9 cellular contexts compared by ENCODE assay signal in genomic region chr1:201481004-201481380, GRCh38. TPM values are rescaled to one million over a fixed set of nuclear protein-coding genes. Genes with fewer than 3 reads are reported as not detected.
A peak's percentile ranks its signal among the peaks of the same experiment; 100 is the strongest.
DNase-seq lines count a peak whose midpoint lies in the region; ATAC-seq, FAIRE-seq and TF ChIP-seq lines count a peak whose summit lies in the region.
"Had no signal": no experiment of that assay in that cellular context is flagged by ENCODE, and none has a peak within 500 bp of the region (broad histone marks: within the 10 kb centered on the region; RNA-seq: fewer than 3 reads in every experiment).

No MANE protein-coding gene starts in this region.

- no peak overlapping the region for H3K27ac ChIP-seq in H1 (ENCODE audit: low read depth, low read length)

- no peak overlapping the region for H2BK12ac ChIP-seq in H1 (ENCODE audit: low read depth, low read length)

- TF ChIP-seq EP300 in H1 (IDR thresholded peaks at IDR 0.05; ENCODE audit: borderline replicate concordance in 1 of 2, low read depth in 2 of 2, low read length in 2 of 2), result no peak

- H3K4me3 Mint-ChIP-seq in naive thymus-derived CD8-positive, alpha-beta T cell, result peak overlapping the region; percentile 69 to 80 (median 76)

- no peaks in the 10 kb centered on the region; the same call in 1 of the 2 replicates for H3K4me1 ChIP-seq in BE2C
- peaks cover 0 to 5% (median 2%) of the 10 kb centered on the region in 4 experiments; a peak in 4 of 7 replicates for H3K4me1 ChIP-seq in H1 (replicated peaks in 1 of 4; ENCODE audit: control insufficient read depth in 3 of 4, insufficient read depth in 4 of 4, low read length in 3 of 4)

- H3K27ac Mint-ChIP-seq in naive thymus-derived CD8-positive, alpha-beta T cell, result peak overlapping the region in 3 of 10 donors; percentile 40 to 52 (median 43)

- no peak overlapping the region for H2BK5ac ChIP-seq in H1 (ENCODE audit: low read depth, low read length)

- TF ChIP-seq CTCF in BE2C (IDR thresholded peaks at IDR 0.05; ENCODE audit: low read depth, low read length), result no peak
- 0 out of 4 replicates have a peak, but pooled peaks of 1 of the 3 experiments have one; percentile 1 for TF ChIP-seq CTCF in H1 (IDR thresholded peaks at IDR 0.05; ENCODE audit: control extremely low read depth in 1 of 3, insufficient read depth in 1 of 3, low read depth in 1 of 3, low read length in 3 of 3)

- peak overlapping the region; percentile 61 to 91 for H3K4me2 ChIP-seq in H1 (ENCODE audit: insufficient read depth in 1 of 2, low read depth in 2 of 2, low read length in 2 of 2)

- no peak overlapping the region for H4K5ac ChIP-seq in H1 (ENCODE audit: insufficient read length, low read depth, low read length)

- peaks cover 0 to 24% (median 0%) of the 10 kb centered on the region in 3 donors for H3K36me3 Mint-ChIP-seq in naive thymus-derived CD8-positive, alpha-beta T cell

- no peak overlapping the region for H2BK15ac ChIP-seq in H1 (ENCODE audit: low read length)

- H3K18ac ChIP-seq in H1 (ENCODE audit: extremely low read depth, low read length), result peak overlapping the region; percentile 42; the same call in 1 of the 2 replicates

- H3K36me3 ChIP-seq in BE2C (no peaks in the 10 kb centered on the region), H1 (ENCODE audit: control insufficient read depth in 2 of 4, insufficient read depth in 4 of 4, low read length in 3 of 4) (no peaks in the 10 kb centered on the region)

- no peak overlapping the region for H3K23ac ChIP-seq in H1 (ENCODE audit: insufficient read length)

- no peak for ATAC-seq in naive thymus-derived CD8-positive, alpha-beta T cell

- no peak overlapping the region for H2AK5ac ChIP-seq in H1 (ENCODE audit: low read depth, low read length)

- H3K79me1 ChIP-seq in H1 (ENCODE audit: low read depth, low read length), result no peaks in the 10 kb centered on the region

- H3K27me3 Mint-ChIP-seq in naive thymus-derived CD8-positive, alpha-beta T cell, result peaks cover 11 to 51% (median 22%) of the 10 kb centered on the region in 5 donors

- FAIRE-seq in H1 (lab: Jason Lieb, UNC), result no peak
- FAIRE-seq: TTC549 had no signal

- H3K14ac ChIP-seq in H1 (ENCODE audit: insufficient read length), result no peak overlapping the region

- no peak overlapping the region for H3K4ac ChIP-seq in H1 (replicated peaks; ENCODE audit: insufficient read length, low read depth, low read length)

- no peak overlapping the region for H2BK120ac ChIP-seq in H1 (replicated peaks; ENCODE audit: low read depth, low read length)

- peaks cover 9% of the 10 kb centered on the region; the same call in 1 of the 2 replicates for H3K23me2 ChIP-seq in H1 (ENCODE audit: low read depth, low read length)

- no peak for DNase-seq in BE2C
- peak; percentile 33 for DNase-seq in NCI-H146 treated with DMSO at 0.1 percent for 48 hours (lab: John Stamatoyannopoulos, UW; ENCODE audit: unreplicated experiment)
- DNase-seq in H1 (ENCODE audit: low read depth in 1 of 2, low spot score in 2 of 2), result peak in 1 of 2 experiments; percentile 67
- no peak for DNase-seq in naive thymus-derived CD8-positive, alpha-beta T cell
- no peak for DNase-seq in DMS153 treated with DMSO at 0.1 percent for 48 hours (lab: John Stamatoyannopoulos, UW; ENCODE audit: unreplicated experiment)
- DNase-seq in NCI-H446 (lab: John Stamatoyannopoulos, UW), result no peak
- DNase-seq in iPS-NIHi11 (ENCODE audit: low spot score), result no peak
- no peak for DNase-seq in globus pallidus (ENCODE audit: low spot score)

- TF ChIP-seq POLR2A in H1 (IDR thresholded peaks at IDR 0.05; ENCODE audit: control extremely low read depth in 1 of 2, low read depth in 2 of 2, low read length in 2 of 2), result no peak

- H3K27me3 ChIP-seq in BE2C (peaks cover 12% of the 10 kb centered on the region), H1 (replicated peaks in 1 of 4; ENCODE audit: control insufficient read depth in 3 of 4, extremely low read depth in 1 of 4, insufficient read depth in 3 of 4, low read length in 3 of 4) (peaks cover 0 to 12% (median 7%) of the 10 kb centered on the region in 4 experiments; a peak in 6 of 7 replicates)

- H4K20me1 ChIP-seq in H1 (replicated peaks in 1 of 2; ENCODE audit: control insufficient read depth in 1 of 2, insufficient read depth in 2 of 2, low read length in 2 of 2), result no peaks in the 10 kb centered on the region

- H3K4me1 Mint-ChIP-seq in naive thymus-derived CD8-positive, alpha-beta T cell, result peaks cover 8 to 23% (median 20%) of the 10 kb centered on the region in 4 donors

- no peak overlapping the region for H2BK20ac ChIP-seq in H1 (ENCODE audit: low read length)

- POLR2A ChIA-PET in H1 (lab: Charles Lee; ENCODE audit: partially characterized antibody), result interaction anchor here (0.9 to 5.4 kb wide), 11 partner anchors 10 to 105 kb away, joined by 3 to 30 read pairs (median 8); partner anchors contain the start of gene PHLDA3
- POLR2A ChIA-PET in naive thymus-derived CD8-positive, alpha-beta T cell (lab: Charles Lee), result interaction anchor here (1.0 to 3.6 kb wide), 3 partner anchors 25 to 32 kb away, joined by 3 to 24 read pairs (median 23); partner anchors contain the start of gene CSRP1

- TF ChIP-seq RAD21 in H1 (IDR thresholded peaks at IDR 0.05 in 1 of 2, conservative IDR thresholded peaks at IDR 0.05 in 1 of 2; ENCODE audit: low read depth in 2 of 2, low read length in 2 of 2), result no peak

- peak overlapping the region; percentile 28; the same call in 1 of the 2 replicates for H2AFZ ChIP-seq in H1 (ENCODE audit: low read length)

- no peak overlapping the region for H3K9ac ChIP-seq in H1 (replicated peaks in 1 of 4; ENCODE audit: extremely low read depth in 1 of 4, low read depth in 3 of 4, low read length in 3 of 4)

- H4K91ac ChIP-seq in H1 (replicated peaks; ENCODE audit: insufficient read length, low read length), result no peak overlapping the region

- H3K56ac ChIP-seq in H1 (replicated peaks; ENCODE audit: insufficient read length, low read depth, low read length), result peak overlapping the region; percentile 22

- H3K9me3 Mint-ChIP-seq in naive thymus-derived CD8-positive, alpha-beta T cell, result no peaks in the 10 kb centered on the region

- H3K9me3 ChIP-seq in BE2C (no peaks in the 10 kb centered on the region), H1 (ENCODE audit: insufficient read depth in 2 of 2, low read depth in 1 of 2, low read length in 1 of 2) (no peaks in the 10 kb centered on the region)

- CTCF ChIA-PET in H1 (lab: Charles Lee; ENCODE audit: partially characterized antibody), result interaction anchor here (0.7 to 16.7 kb wide), 43 partner anchors 8 to 413 kb away, joined by 3 to 445 read pairs (median 6); partner anchors contain the start of genes CSRP1, NAV1 and PHLDA3

- WGBS in H1 (ENCODE audit: extremely low coverage in 1 of 2, insufficient coverage in 1 of 2, insufficient read length in 1 of 2, insufficient replicate concordance in 2 of 2, low coverage in 1 of 2, low lambda C conversion rate in 2 of 2, missing lambda C conversion rate in 1 of 2), 2 experiments, result 6% methylated on average over 17 of the region's 17 CpGs; no CpG with 5 or more reads in 1 of the 2 experiments

- H3K4me3 ChIP-seq in BE2C (ENCODE audit: low read depth, low read length), result peak overlapping the region; percentile 43
- H3K4me3 ChIP-seq in H1 (ENCODE audit: extremely low read depth in 1 of 4, insufficient read depth in 2 of 4, low read depth in 3 of 4, low read length in 4 of 4), result peak overlapping the region; percentile 31 to 65 (median 42); a peak in 7 of 8 replicates

- H3K79me2 ChIP-seq in H1 (ENCODE audit: control insufficient read depth in 1 of 2, insufficient read depth in 2 of 2, low read length in 2 of 2), result no peaks in the 10 kb centered on the region

- no peak overlapping the region; the same call in 1 of the 2 replicates for H4K8ac ChIP-seq in H1 (ENCODE audit: extremely low read depth, insufficient read depth, low read length)

RNA-seq across cellular contexts. Expression of gene PHLDA3, which starts 12.0 kb away (rescaled TPM):
- polyA plus RNA-seq in BE2C (2012; ENCODE audit: insufficient read depth, insufficient read length, low read depth), result 0.97 TPM
- total RNA-seq in H1 (2021; fragmentation: NEBNext Ultra II Directional; extraction: Animal tissue kit (Norgen Biotek cat#: 25700)), result 27.5 and 27.7 TPM in 2 replicates
- polyA plus RNA-seq in H1 (2011; rRNA removed), result 25.5 and 42.8 TPM in 2 replicates
- polyA plus RNA-seq in H1 (2011; cell fraction: cytosol; rRNA removed), result 54.2 TPM
- polyA plus RNA-seq in H1 (2011; cell fraction: nucleus; rRNA removed), result 49.9 TPM
- polyA plus RNA-seq in H1 (2012, experiment 1 of 2), result 20.2 to 38.8 TPM (median 34.1 TPM) in 4 replicates
- polyA plus RNA-seq in H1 (2012, experiment 2 of 2), result 27.9 TPM
- 10.0 TPM for polyA plus RNA-seq in H1 (2013, experiment 1 of 2)
- 11.0 TPM for polyA plus RNA-seq in H1 (2013, experiment 2 of 2)
- 10.2 and 11.8 TPM in 2 replicates for polyA minus RNA-seq in H1 (2011; rRNA and poly(A)+ RNA removed)
- polyA minus RNA-seq in H1 (2011; cell fraction: cytosol; rRNA and poly(A)+ RNA removed), result 26.1 TPM
- polyA minus RNA-seq in H1 (2011; cell fraction: nucleus; rRNA and poly(A)+ RNA removed), result 40.8 TPM
- total RNA-seq in naive thymus-derived CD8-positive, alpha-beta T cell, result under 1 TPM; 0.55 to 0.60 TPM
- not detected for polyA plus RNA-seq in naive thymus-derived CD8-positive, alpha-beta T cell

RNA-seq across cellular contexts. Expression of gene CSRP1, which starts 25.9 kb away (rescaled TPM):
- polyA plus RNA-seq in BE2C (2012; ENCODE audit: insufficient read depth, insufficient read length, low read depth), result 78.3 TPM
- 22.3 and 24.1 TPM in 2 replicates for total RNA-seq in H1 (2021; fragmentation: NEBNext Ultra II Directional; extraction: Animal tissue kit (Norgen Biotek cat#: 25700))
- polyA plus RNA-seq in H1 (2011; rRNA removed), result 13.2 and 14.2 TPM in 2 replicates
- polyA plus RNA-seq in H1 (2011; cell fraction: cytosol; rRNA removed), result 13.4 TPM
- polyA plus RNA-seq in H1 (2011; cell fraction: nucleus; rRNA removed), result 14.7 TPM
- 12.4 to 15.0 TPM (median 13.8 TPM) in 4 replicates for polyA plus RNA-seq in H1 (2012, experiment 1 of 2)
- 20.3 TPM for polyA plus RNA-seq in H1 (2012, experiment 2 of 2)
- 15.9 TPM for polyA plus RNA-seq in H1 (2013, experiment 1 of 2)
- 15.4 TPM for polyA plus RNA-seq in H1 (2013, experiment 2 of 2)
- polyA minus RNA-seq in H1 (2011; rRNA and poly(A)+ RNA removed), result 10.5 and 12.6 TPM in 2 replicates
- polyA minus RNA-seq in H1 (2011; cell fraction: cytosol; rRNA and poly(A)+ RNA removed), result 9.5 TPM
- polyA minus RNA-seq in H1 (2011; cell fraction: nucleus; rRNA and poly(A)+ RNA removed), result 9.3 TPM
- total RNA-seq in naive thymus-derived CD8-positive, alpha-beta T cell, result 10 to 100 TPM; 21.8 to 22.4 TPM
- 10 to 100 TPM; 43.3 to 48.2 (median 46.1) TPM for polyA plus RNA-seq in naive thymus-derived CD8-positive, alpha-beta T cell

RNA-seq across cellular contexts. Expression of gene NAV1, which starts 57.9 kb away (rescaled TPM):
- polyA plus RNA-seq in BE2C (2012; ENCODE audit: insufficient read depth, insufficient read length, low read depth), result 41.3 TPM
- total RNA-seq in H1 (2021; fragmentation: NEBNext Ultra II Directional; extraction: Animal tissue kit (Norgen Biotek cat#: 25700)), result 42.7 and 43.6 TPM in 2 replicates
- 9.9 and 12.2 TPM in 2 replicates for polyA plus RNA-seq in H1 (2011; rRNA removed)
- polyA plus RNA-seq in H1 (2011; cell fraction: cytosol; rRNA removed), result 6.1 TPM
- 21.8 TPM for polyA plus RNA-seq in H1 (2011; cell fraction: nucleus; rRNA removed)
- 18.4 to 24.2 TPM (median 23.3 TPM) in 4 replicates for polyA plus RNA-seq in H1 (2012, experiment 1 of 2)
- 6.4 TPM for polyA plus RNA-seq in H1 (2012, experiment 2 of 2)
- polyA plus RNA-seq in H1 (2013, experiment 1 of 2), result 16.4 TPM
- polyA plus RNA-seq in H1 (2013, experiment 2 of 2), result 14.6 TPM
- polyA minus RNA-seq in H1 (2011; rRNA and poly(A)+ RNA removed), result 23.8 and 26.1 TPM in 2 replicates
- 24.7 TPM for polyA minus RNA-seq in H1 (2011; cell fraction: cytosol; rRNA and poly(A)+ RNA removed)
- 27.6 TPM for polyA minus RNA-seq in H1 (2011; cell fraction: nucleus; rRNA and poly(A)+ RNA removed)
- total RNA-seq in naive thymus-derived CD8-positive, alpha-beta T cell, result 1 to 10 TPM; 2.1 to 3.0 TPM
- 1 to 10 TPM in 1 of 3 donors, under 1 TPM in 2; 0.10 to 1.9 (median 0.41) TPM for polyA plus RNA-seq in naive thymus-derived CD8-positive, alpha-beta T cell

RNA-seq across cellular contexts. Expression of gene TNNI1, which starts 59.5 kb away (rescaled TPM):
- not detected for polyA plus RNA-seq in BE2C (2012; ENCODE audit: insufficient read depth, insufficient read length, low read depth)
- total RNA-seq in H1 (2021; fragmentation: NEBNext Ultra II Directional; extraction: Animal tissue kit (Norgen Biotek cat#: 25700)), result 0.29 and 0.50 TPM in 2 replicates
- polyA plus RNA-seq in H1 (2011; rRNA removed), result 0.46 and 1.0 TPM in 2 replicates
- polyA plus RNA-seq in H1 (2011; cell fraction: cytosol; rRNA removed), result 1.5 TPM
- polyA plus RNA-seq in H1 (2011; cell fraction: nucleus; rRNA removed), result 0.81 TPM
- polyA plus RNA-seq in H1 (2012, experiment 1 of 2), result 0.54 to 1.4 TPM (median 1.1 TPM) in 4 replicates
- 0.97 TPM for polyA plus RNA-seq in H1 (2012, experiment 2 of 2)
- polyA plus RNA-seq in H1 (2013, experiment 1 of 2), result 0.18 TPM
- polyA plus RNA-seq in H1 (2013, experiment 2 of 2), result 0.20 TPM
- 0.28 and 0.34 TPM in 2 replicates for polyA minus RNA-seq in H1 (2011; rRNA and poly(A)+ RNA removed)
- polyA minus RNA-seq in H1 (2011; cell fraction: cytosol; rRNA and poly(A)+ RNA removed), result not detected
- not detected for polyA minus RNA-seq in H1 (2011; cell fraction: nucleus; rRNA and poly(A)+ RNA removed)
- total RNA-seq in naive thymus-derived CD8-positive, alpha-beta T cell, result not detected
- polyA plus RNA-seq in naive thymus-derived CD8-positive, alpha-beta T cell, result not detected

Comparison
In these comparisons a context has a peak if more than half of its experiments do, and no peak if none do; other contexts are left out.
1. RNA of gene PHLDA3, which starts 12.0 kb away (total RNA-seq): 27.5 to 27.7 TPM in H1; 0.55 to 0.60 TPM in naive thymus-derived CD8-positive, alpha-beta T cell; every median in the first group is over 10 times any median in the second.
2. RNA of gene NAV1, which starts 57.9 kb away (total RNA-seq): 42.7 to 43.6 TPM in H1; 2.1 to 3.0 TPM in naive thymus-derived CD8-positive, alpha-beta T cell; every median in the first group is over 10 times any median in the second.